In genomic region chr6:141483561-141484061, GRCh38 we compare ENCODE assay signal across 8 cellular contexts.
DNase-seq lines count a peak whose midpoint lies in the region; ATAC-seq and TF ChIP-seq lines count a peak whose summit lies in the region.

No MANE protein-coding gene starts in this region.

- intact Hi-C loops in gastrocnemius medialis (cut with DNase I; ENCODE audit: low total_unique reads), result no loop called here

- no peaks in the 10 kb centered on the region for H3K9me3 ChIP-seq in gastrocnemius medialis

- peak overlapping the region; percentile 82 for H3K4me3 Mint-ChIP-seq in activated CD8-positive, alpha-beta memory T cell treated with anti-CD3 and anti-CD28 coated beads, Interleukin-2, amount 10 ng/mL, durations not matched to agents 7 days and 5 days
- no peak overlapping the region for H3K4me3 Mint-ChIP-seq in nephron progenitor cell

- peak overlapping the region; percentile 18 to 45 (median 36) for H3K27ac ChIP-seq in gastrocnemius medialis

- H3K36me3 Mint-ChIP-seq in activated CD8-positive, alpha-beta memory T cell treated with anti-CD3 and anti-CD28 coated beads, Interleukin-2, amount 10 ng/mL, durations not matched to agents 7 days and 5 days, result peaks cover 29% of the 10 kb centered on the region
- H3K36me3 Mint-ChIP-seq in nephron progenitor cell (ENCODE audit: low read depth), result no peaks in the 10 kb centered on the region

- in situ Hi-C loops in gastrocnemius medialis (cut with MboI; ENCODE audit: low sequenced_read_pairs in 4 of 4), result no loop called here

- CTCF ChIA-PET in activated CD8-positive, alpha-beta memory T cell treated with anti-CD3 and anti-CD28 coated beads, Interleukin-2, amount 10 ng/mL, durations not matched to agents 7 days and 5 days (lab: Charles Lee), result interaction anchor here (1.0 to 1.6 kb wide), 4 partner anchors 10 to 898 kb away, joined by 3 to 4 read pairs (median 4); no protein-coding TSS in a partner anchor

- peak; percentile 77 for DNase-seq in activated CD8-positive, alpha-beta memory T cell treated with anti-CD3 and anti-CD28 coated beads, Interleukin-2, amount 10 ng/mL, durations not matched to agents 7 days and 5 days
- no peak for DNase-seq in activated CD8-positive, alpha-beta memory T cell treated with anti-CD3 and anti-CD28 coated beads for 24 hours
- DNase-seq in NCI-H69 (lab: John Stamatoyannopoulos, UW) (peak; percentile 64), fibroblast of mammary gland (ENCODE audit: low read depth) (peak; percentile 100), gastrocnemius medialis (no peak), nephron progenitor cell (no peak)
- peak; percentile 51 for DNase-seq in activated CD8-positive, alpha-beta memory T cell treated with anti-CD3 and anti-CD28 coated beads, Interleukin-2, amount 50 U/mL, for 4 hours

- H3K9me3 Mint-ChIP-seq in activated CD8-positive, alpha-beta memory T cell treated with anti-CD3 and anti-CD28 coated beads, Interleukin-2, amount 10 ng/mL, durations not matched to agents 7 days and 5 days (ENCODE audit: low read depth), result no peaks in the 10 kb centered on the region
- H3K9me3 Mint-ChIP-seq in nephron progenitor cell, result no peaks in the 10 kb centered on the region

- TF ChIP-seq CTCF in fibroblast of mammary gland (conservative IDR thresholded peaks at IDR 0.05; ENCODE audit: control insufficient read depth, insufficient read depth, low read depth, low read length) (no peak), gastrocnemius medialis (IDR thresholded peaks at IDR 0.05 in 4 of 5, conservative IDR thresholded peaks at IDR 0.05 in 1 of 5) (no peak), nephron progenitor cell (IDR thresholded peaks at IDR 0.05) (no peak)

- TF ChIP-seq POLR2A in gastrocnemius medialis (IDR thresholded peaks at IDR 0.05), result no peak

- peak overlapping the region; percentile 98 for H3K27ac Mint-ChIP-seq in activated CD8-positive, alpha-beta memory T cell treated with anti-CD3 and anti-CD28 coated beads, Interleukin-2, amount 10 ng/mL, durations not matched to agents 7 days and 5 days
- no peak overlapping the region for H3K27ac Mint-ChIP-seq in nephron progenitor cell

- no peaks in the 10 kb centered on the region for H3K27me3 Mint-ChIP-seq in activated CD8-positive, alpha-beta memory T cell treated with anti-CD3 and anti-CD28 coated beads, Interleukin-2, amount 10 ng/mL, durations not matched to agents 7 days and 5 days
- no peaks in the 10 kb centered on the region for H3K27me3 Mint-ChIP-seq in nephron progenitor cell (ENCODE audit: low read depth, poor library complexity)

- peak; percentile 95 for ATAC-seq in activated CD8-positive, alpha-beta memory T cell treated with anti-CD3 and anti-CD28 coated beads, Interleukin-2, amount 10 ng/mL, durations not matched to agents 7 days and 5 days
- ATAC-seq in HG03060 (IDR thresholded peaks at IDR 0.05; ENCODE audit: low read depth, unreplicated experiment), result peak; percentile 88
- ATAC-seq in gastrocnemius medialis, result peak; percentile 75 to 83

- peaks cover 9 to 22% of the 10 kb centered on the region in 2 donors for H3K4me1 ChIP-seq in gastrocnemius medialis

- peak overlapping the region; percentile 12 for H3K4me3 ChIP-seq in fibroblast of mammary gland (ENCODE audit: control insufficient read depth, low read depth, low read length)
- H3K4me3 ChIP-seq in gastrocnemius medialis, result peak overlapping the region; percentile 5 to 51 (median 31)

- H3K27me3 ChIP-seq in gastrocnemius medialis, result no peaks in the 10 kb centered on the region

- H3K4me1 Mint-ChIP-seq in activated CD8-positive, alpha-beta memory T cell treated with anti-CD3 and anti-CD28 coated beads, Interleukin-2, amount 10 ng/mL, durations not matched to agents 7 days and 5 days, result peaks cover 40% of the 10 kb centered on the region
- H3K4me1 Mint-ChIP-seq in nephron progenitor cell, result no peaks in the 10 kb centered on the region

- H3K36me3 ChIP-seq in gastrocnemius medialis, result no peaks in the 10 kb centered on the region

Comparison
In these comparisons a context has a peak if more than half of its experiments do, and no peak if none do; other contexts are left out.
1. DNase-seq: peak in activated CD8-positive, alpha-beta memory T cell treated with anti-CD3 and anti-CD28 coated beads, Interleukin-2, amount 10 ng/mL, durations not matched to agents 7 days and 5 days (single experiment), NCI-H69 (single experiment), activated CD8-positive, alpha-beta memory T cell treated with anti-CD3 and anti-CD28 coated beads, Interleukin-2, amount 50 U/mL, for 4 hours (single experiment) and fibroblast of mammary gland (single experiment); none in activated CD8-positive, alpha-beta memory T cell treated with anti-CD3 and anti-CD28 coated beads for 24 hours (single experiment), gastrocnemius medialis (0 of 2) and nephron progenitor cell (single experiment).
2. Peak in every context shown above with its lines, with median percentiles within 50 percentile points of each other: ATAC-seq.